In genomic region chr3:189277711-189278110, GRCh38 we compare ENCODE assay signal across 1 cellular context.
TF ChIP-seq lines count a peak whose summit lies in the region.

No MANE protein-coding gene starts in this region.

TF ChIP-seq in H1, 55 proteins besides CTCF, POLR2A, EP300 and RAD21 (continued from another document):
- TF ChIP-seq CHD7 (IDR thresholded peaks at IDR 0.05; ENCODE audit: insufficient replicate concordance, low read length) (no peak), SP2 (IDR thresholded peaks at IDR 0.05; ENCODE audit: low read length) (no peak), RFX5 (IDR thresholded peaks at IDR 0.05; ENCODE audit: borderline replicate concordance, low read depth, low read length) (no peak), MAX (IDR thresholded peaks at IDR 0.05) (no peak), GTF2F1 (IDR thresholded peaks at IDR 0.05; ENCODE audit: borderline replicate concordance, low read depth, low read length) (no peak), POU5F1 (IDR thresholded peaks at IDR 0.05; ENCODE audit: low read depth, low read length) (no peak), HDAC6 (IDR thresholded peaks at IDR 0.05; ENCODE audit: low read depth, low read length) (no peak), CEBPB (IDR thresholded peaks at IDR 0.05; ENCODE audit: low read depth, low read length) (no peak)
